Comparison of ENCODE assay signal across 8 cellular contexts in the genomic region with DNA sequence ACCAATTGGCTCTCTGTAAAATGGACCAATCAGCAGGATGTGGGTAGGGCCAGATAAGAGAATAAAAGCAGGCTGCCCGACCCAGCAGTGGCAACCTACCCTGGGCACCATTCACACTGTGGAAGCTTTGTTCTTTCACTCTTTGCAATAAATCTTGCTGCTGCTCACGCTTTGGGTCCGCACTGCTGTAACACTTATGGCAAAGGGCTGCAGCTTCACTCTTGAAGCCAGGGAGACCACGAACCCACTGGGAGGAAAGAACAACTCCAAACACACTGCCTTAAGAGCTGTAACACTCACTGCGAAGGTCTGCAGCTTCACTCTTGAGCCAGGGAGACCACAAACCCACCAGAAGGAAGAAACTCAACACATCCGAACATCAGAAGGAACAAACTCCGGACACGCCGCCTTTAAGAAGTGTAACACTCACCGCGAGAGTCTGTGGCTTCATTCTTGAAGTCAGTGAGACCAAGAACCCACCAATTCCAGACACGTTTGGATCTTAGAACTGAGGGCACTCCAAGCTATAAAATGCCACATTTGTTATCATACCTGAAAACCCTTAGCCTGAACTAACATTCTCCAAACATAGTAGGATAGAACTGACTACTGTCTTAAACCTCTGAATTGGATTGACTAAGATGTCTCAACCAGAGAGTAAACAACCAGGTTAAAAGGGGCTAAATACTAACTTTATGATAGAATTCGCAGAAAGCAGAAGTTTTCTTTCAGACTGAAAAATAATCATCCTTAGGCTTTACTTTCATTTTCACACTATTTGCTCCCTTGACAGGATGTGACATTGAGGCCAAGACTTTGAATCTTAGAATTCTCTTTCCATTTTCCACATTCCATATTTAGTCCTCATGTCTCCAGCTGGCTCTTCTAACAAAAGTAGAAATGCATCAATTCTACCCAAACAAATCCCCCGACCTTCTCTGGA. TPM values are rescaled to one million over a fixed set of nuclear protein-coding genes. Genes with fewer than 3 reads are reported as not detected.
DNase-seq lines count a peak whose midpoint lies in the region; ATAC-seq, FAIRE-seq and TF ChIP-seq lines count a peak whose summit lies in the region.

No MANE protein-coding gene starts in this region.

- H3K27me3 Mint-ChIP-seq in neural crest cell (ENCODE audit: low read depth), result no peaks in the 10 kb centered on the region

- no peaks in the 10 kb centered on the region for H3K79me2 ChIP-seq in DND-41 (ENCODE audit: insufficient read depth, low read length)

- H3K27ac Mint-ChIP-seq in neural crest cell (ENCODE audit: unreplicated experiment), result peak overlapping the region; percentile 45

- H2AFZ ChIP-seq in DND-41 (ENCODE audit: low read depth, low read length), result peak overlapping the region; percentile 73

- H4K20me1 ChIP-seq in DND-41 (ENCODE audit: insufficient read depth, low read length), result no peaks in the 10 kb centered on the region

- H3K27me3 ChIP-seq in DND-41 (ENCODE audit: insufficient read depth, low read length, poor library complexity), result no peaks in the 10 kb centered on the region
- H3K27me3 ChIP-seq in ascending aorta, result no peaks in the 10 kb centered on the region

- H3K4me3 Mint-ChIP-seq in neural crest cell, result no peak overlapping the region

- no peak for FAIRE-seq in D721Med (lab: Jason Lieb, UNC)

- DNase-seq in DND-41 (peak; percentile 74), ascending aorta (ENCODE audit: low spot score in 2 of 2) (no peak), neural crest cell (ENCODE audit: low read depth, low spot score) (no peak), NCI-H2171 (lab: John Stamatoyannopoulos, UW) (no peak), amniotic stem cell (lab: John Stamatoyannopoulos, UW) (no peak), D721Med (ENCODE audit: insufficient read length, low spot score) (no peak)

- H3K4me1 ChIP-seq in DND-41 (ENCODE audit: insufficient read depth, low read length), result peaks cover 26% of the 10 kb centered on the region
- H3K4me1 ChIP-seq in ascending aorta, result no peaks in the 10 kb centered on the region

- H3K9me3 ChIP-seq in DND-41 (ENCODE audit: insufficient read depth, low read length, severe bottlenecking), result no peaks in the 10 kb centered on the region
- H3K9me3 ChIP-seq in KOPT-K1 (ENCODE audit: insufficient read depth, low read length, poor library complexity, severe bottlenecking), result no peaks in the 10 kb centered on the region
- no peaks in the 10 kb centered on the region for H3K9me3 ChIP-seq in ascending aorta

- peaks cover 2% of the 10 kb centered on the region for H3K4me1 Mint-ChIP-seq in neural crest cell

- H3K36me3 Mint-ChIP-seq in neural crest cell (ENCODE audit: low read depth), result peaks cover 2% of the 10 kb centered on the region

- H3K27ac ChIP-seq in DND-41 (ENCODE audit: low read length) (peak overlapping the region; percentile 89), KOPT-K1 (ENCODE audit: low read depth, low read length, poor library complexity, severe bottlenecking) (peak overlapping the region; percentile 89), ascending aorta (peak overlapping the region; percentile 43 to 55)

- H3K9ac ChIP-seq in DND-41 (ENCODE audit: low read depth, low read length), result peak overlapping the region; percentile 60

- no peak for TF ChIP-seq CTCF in DND-41 (IDR thresholded peaks at IDR 0.05; ENCODE audit: borderline replicate concordance, extremely low read depth, low read length, poor library complexity, severe bottlenecking)
- no peak for TF ChIP-seq CTCF in ascending aorta (IDR thresholded peaks at IDR 0.05)
- TF ChIP-seq CTCF in neural crest cell (conservative IDR thresholded peaks at IDR 0.05), result no peak
- TF ChIP-seq CTCF in D721Med (IDR thresholded peaks at IDR 0.05; ENCODE audit: insufficient read depth, missing control alignments), result no peak

- H3K36me3 ChIP-seq in DND-41 (ENCODE audit: insufficient read depth, low read length) (0 out of 2 replicates have a peak, but pooled peaks cover 2% of the 10 kb centered on the region), KOPT-K1 (ENCODE audit: insufficient read depth, low read length) (0 out of 2 replicates have a peak, but pooled peaks cover 3% of the 10 kb centered on the region), ascending aorta (no peaks in the 10 kb centered on the region)

- intact Hi-C loops in ascending aorta (cut with DNase I), result no loop called here

- peak overlapping the region; percentile 76 for H3K4me2 ChIP-seq in DND-41 (ENCODE audit: insufficient read depth, low read length)

- no peaks in the 10 kb centered on the region for H3K9me3 Mint-ChIP-seq in neural crest cell

- ATAC-seq in DND-41 (ENCODE audit: insufficient read depth, low read depth), result peak; percentile 37
- ATAC-seq in GM21423 (IDR thresholded peaks at IDR 0.05; ENCODE audit: unreplicated experiment), result peak; percentile 15

- H3K4me3 ChIP-seq in DND-41 (ENCODE audit: low read depth in 1 of 2, low read length in 2 of 2) (peak overlapping the region; percentile 30 to 59), ascending aorta (peak overlapping the region; percentile 30 to 45)

RNA-seq across cellular contexts. Expression of gene CDKL1, which starts 33.6 kb away (rescaled TPM):
- total RNA-seq in ascending aorta (0.85 TPM), neural crest cell (6.1 and 8.3 TPM in 2 replicates)

RNA-seq across cellular contexts. Expression of gene DMAC2L, which starts 50.9 kb away (rescaled TPM):
- total RNA-seq in ascending aorta (13.5 TPM), neural crest cell (18.8 and 19.1 TPM in 2 replicates)

RNA-seq across cellular contexts. Expression of gene L2HGDH, which starts 51.0 kb away (rescaled TPM):
- 1.5 TPM for total RNA-seq in ascending aorta
- total RNA-seq in neural crest cell, result 14.6 and 16.8 TPM in 2 replicates
